ENCODE assay signal across 8 cellular contexts in the genomic region with DNA sequence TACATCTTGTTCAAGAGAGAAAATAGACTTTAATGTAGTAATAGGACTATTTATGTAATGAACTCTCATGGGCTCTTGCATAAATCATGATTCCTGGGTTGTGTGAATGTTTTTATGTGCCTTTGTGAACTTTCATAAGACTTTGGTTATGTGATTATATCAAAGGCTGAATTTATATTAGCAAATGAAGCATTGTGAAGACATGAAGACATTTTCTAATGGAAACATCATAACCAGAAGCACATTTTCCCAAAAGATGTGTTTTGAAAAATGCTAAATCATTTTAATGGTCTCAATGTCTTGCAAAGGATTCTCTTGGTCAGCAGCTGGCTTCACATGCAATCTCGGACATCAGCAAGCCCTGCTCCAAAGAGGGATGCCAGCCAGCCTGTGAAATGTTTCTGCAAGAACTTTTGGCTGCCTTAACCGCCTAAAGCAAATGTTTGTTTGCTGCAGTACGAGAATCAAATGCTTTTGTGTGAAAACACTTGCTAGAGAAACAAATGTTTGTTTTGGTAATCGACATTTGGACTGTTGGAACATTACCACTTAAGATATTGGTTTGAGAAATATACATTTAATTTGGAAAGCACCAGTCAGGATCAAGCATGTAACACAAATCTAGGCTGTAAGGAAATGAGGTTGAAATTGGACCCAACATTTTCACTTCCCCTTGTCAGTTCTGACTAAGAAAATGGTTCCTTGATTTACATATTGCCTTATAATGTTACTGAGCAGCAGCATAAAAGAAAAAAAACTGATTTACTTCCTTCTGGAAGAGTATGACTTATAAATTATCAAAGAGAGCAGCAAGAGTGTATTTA.
A peak's percentile ranks its signal among the peaks of the same experiment; 100 is the strongest.
DNase-seq lines count a peak whose midpoint lies in the region; ATAC-seq and TF ChIP-seq lines count a peak whose summit lies in the region.

No MANE protein-coding gene starts in this region.

- H3K4me3 ChIP-seq in astrocyte of the spinal cord (ENCODE audit: low read depth, low read length) (no peak overlapping the region), skeletal muscle tissue (ENCODE audit: low read length in 3 of 3) (peak overlapping the region in 2 of 3 donors; percentile 10 to 17)

- peaks cover 5 to 8% (median 6%) of the 10 kb centered on the region in 3 donors for H3K4me1 ChIP-seq in skeletal muscle tissue (ENCODE audit: control insufficient read depth in 3 of 3, insufficient read depth in 3 of 3, low read length in 3 of 3)

- H3K27me3 ChIP-seq in skeletal muscle tissue (ENCODE audit: control insufficient read depth in 3 of 3, insufficient read depth in 3 of 3, low read length in 3 of 3), result no peaks in the 10 kb centered on the region

- H3K36me3 Mint-ChIP-seq in activated naive CD4-positive, alpha-beta T cell treated with anti-CD3 and anti-CD28 coated beads, Interleukin-2, amount 50 U/mL, for 72 hours, result peaks cover 0 to 15% of the 10 kb centered on the region in 2 donors

- no peaks in the 10 kb centered on the region for H3K9me3 ChIP-seq in skeletal muscle tissue (ENCODE audit: control insufficient read depth in 3 of 3, low read length in 3 of 3)

- H3K9me3 Mint-ChIP-seq in activated naive CD4-positive, alpha-beta T cell treated with anti-CD3 and anti-CD28 coated beads, Interleukin-2, amount 50 U/mL, for 72 hours, result peaks cover 0 to 1% of the 10 kb centered on the region in 2 donors

- H3K9ac ChIP-seq in skeletal muscle tissue (ENCODE audit: low read depth in 1 of 3, low read length in 3 of 3), result no peak overlapping the region

- peak; percentile 29 to 65 for ATAC-seq in left cardiac atrium
- ATAC-seq in left ventricle myocardium superior, result no peak
- peak; percentile 99 for ATAC-seq in HG03108 (IDR thresholded peaks at IDR 0.05; ENCODE audit: unreplicated experiment)
- no peak for ATAC-seq in activated naive CD4-positive, alpha-beta T cell treated with anti-CD3 and anti-CD28 coated beads, Interleukin-2, amount 50 U/mL, for 72 hours

- peak; percentile 30 for DNase-seq in left cardiac atrium
- DNase-seq in left ventricle myocardium superior, result no peak
- DNase-seq in astrocyte of the spinal cord (ENCODE audit: low read depth, low spot score), result peak; percentile 28
- DNase-seq in NCI-H226, result no peak
- DNase-seq in activated naive CD4-positive, alpha-beta T cell treated with anti-CD3 and anti-CD28 coated beads, Interleukin-2, amount 50 U/mL, for 72 hours (ENCODE audit: low spot score in 2 of 2), result no peak
- DNase-seq in central memory CD4-positive, alpha-beta T cell, result no peak

- H3K27ac ChIP-seq in skeletal muscle tissue (ENCODE audit: low read depth, low read length), result no peak overlapping the region

- no peak overlapping the region for H3K27ac Mint-ChIP-seq in activated naive CD4-positive, alpha-beta T cell treated with anti-CD3 and anti-CD28 coated beads, Interleukin-2, amount 50 U/mL, for 72 hours

- no peaks in the 10 kb centered on the region for H3K36me3 ChIP-seq in skeletal muscle tissue (ENCODE audit: control insufficient read depth in 3 of 3, insufficient read depth in 3 of 3, low read length in 3 of 3)

- no peak for TF ChIP-seq CTCF in astrocyte of the spinal cord (IDR thresholded peaks at IDR 0.05; ENCODE audit: low read depth, low read length)

- in situ Hi-C loops in astrocyte of the spinal cord (cut with HindIII; ENCODE audit: low sequenced_read_pairs), result no loop called here

- intact Hi-C loops in left cardiac atrium (cut with DNase I), result no loop called here
- intact Hi-C loops in left ventricle myocardium superior (cut with micrococcal nuclease), result no loop called here

Comparison
In these comparisons a context has a peak if more than half of its experiments do, and no peak if none do; other contexts are left out.
1. ATAC-seq: peak in left cardiac atrium (2 of 2) and HG03108 (single experiment); none in left ventricle myocardium superior (single experiment) and activated naive CD4-positive, alpha-beta T cell treated with anti-CD3 and anti-CD28 coated beads, Interleukin-2, amount 50 U/mL, for 72 hours (0 of 2).
2. DNase-seq: peak in left cardiac atrium (single experiment) and astrocyte of the spinal cord (single experiment); none in left ventricle myocardium superior (single experiment), NCI-H226 (single experiment), activated naive CD4-positive, alpha-beta T cell treated with anti-CD3 and anti-CD28 coated beads, Interleukin-2, amount 50 U/mL, for 72 hours (0 of 2) and central memory CD4-positive, alpha-beta T cell (single experiment).